In the genomic region with DNA sequence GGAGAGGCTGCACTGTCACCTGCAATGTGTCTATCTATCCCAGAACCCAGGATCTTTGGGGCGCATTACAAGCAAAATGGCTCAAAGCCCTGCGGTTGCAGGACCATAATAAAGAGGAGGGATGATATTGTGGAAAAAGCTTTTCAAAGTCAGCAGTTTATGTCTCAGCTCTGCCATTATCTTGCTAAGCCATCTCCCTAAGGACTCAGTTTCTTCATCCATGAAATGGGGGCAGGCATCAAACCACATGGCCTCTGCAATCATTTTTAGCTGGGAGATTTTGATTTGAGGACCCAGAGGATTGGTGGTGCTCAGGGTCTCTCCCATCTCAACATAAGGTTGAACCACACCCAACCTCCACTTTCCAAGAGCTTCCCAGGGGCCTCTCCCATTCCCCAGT, we compare ENCODE assay signal across 32 cellular contexts.
"Had no signal": no experiment of that assay in that cellular context is flagged by ENCODE, and none has a peak within 500 bp of the region (broad histone marks: within the 10 kb centered on the region; RNA-seq: fewer than 3 reads in every experiment).

No MANE protein-coding gene starts in this region.

- H3K36me3 ChIP-seq: ascending aorta, cardiac muscle cell, WERI-Rb-1 had no signal

- H3K4me3 ChIP-seq: ascending aorta, cardiac muscle cell had no signal

- H3K9me3 Mint-ChIP-seq: activated CD4-positive, alpha-beta memory T cell treated with anti-CD3 and anti-CD28 coated beads, Interleukin-2, amount 10 ng/mL, durations not matched to agents 7 days and 5 days; activated CD4-positive, alpha-beta T cell treated with anti-CD3 and anti-CD28 coated beads, Interleukin-2, amount 10 ng/mL, durations not matched to agents 7 days and 5 days; activated naive CD4-positive, alpha-beta T cell treated with anti-CD3 and anti-CD28 coated beads, Interleukin-2, amount 10 ng/mL, durations not matched to agents 7 days and 5 days; activated naive CD4-positive, alpha-beta T cell treated with anti-CD3 and anti-CD28 coated beads, Interleukin-2, amount 50 U/mL, for 24 hours; activated naive CD8-positive, alpha-beta T cell treated with anti-CD3 and anti-CD28 coated beads, Interleukin-2, amount 10 ng/mL, durations not matched to agents 7 days and 5 days; activated naive CD8-positive, alpha-beta T cell treated with anti-CD3 and anti-CD28 coated beads, Interleukin-2, amount 50 U/mL, for 24 hours; activated T-cell treated with anti-CD3 and anti-CD28 coated beads, Interleukin-2, amount 50 U/mL, for 24 hours; activated T-helper 2 cell treated with anti-CD3 and anti-CD28 coated beads, Interferon-gamma antibody, Interleukin-2, Interleukin-4, amounts not matched to agents 10 μg/mL and 5 μg/mL and 100 μg/mL, durations not matched to agents 14 hours and 24 hours and 36 hours; brain; central memory CD8-positive, alpha-beta T cell; WTC11 had no signal

- DNase-seq: activated CD4-positive, alpha-beta memory T cell treated with anti-CD3 and anti-CD28 coated beads, Interleukin-2, amount 10 ng/mL, durations not matched to agents 7 days and 5 days; activated CD4-positive, alpha-beta T cell treated with anti-CD3 and anti-CD28 coated beads for 1 hour; activated CD4-positive, alpha-beta T cell treated with anti-CD3 and anti-CD28 coated beads for 36 hours; activated CD4-positive, alpha-beta T cell treated with anti-CD3 and anti-CD28 coated beads for 48 hours; activated CD4-positive, alpha-beta T cell treated with anti-CD3 and anti-CD28 coated beads, Interleukin-2, amount 10 ng/mL, durations not matched to agents 7 days and 5 days; activated CD4-positive, alpha-beta T cell treated with anti-CD3 and anti-CD28 coated beads, Interleukin-2, amount 50 U/mL, for 48 hours; activated CD4-positive, CD25-positive, alpha-beta regulatory T cell; activated CD8-positive, alpha-beta memory T cell treated with anti-CD3 and anti-CD28 coated beads for 24 hours; activated CD8-positive, alpha-beta memory T cell treated with anti-CD3 and anti-CD28 coated beads, Interleukin-2, amount 10 ng/mL, durations not matched to agents 7 days and 5 days; activated CD8-positive, alpha-beta memory T cell treated with anti-CD3 and anti-CD28 coated beads, Interleukin-2, amount 50 U/mL, for 48 hours; activated CD8-positive, alpha-beta T cell treated with anti-CD3 and anti-CD28 coated beads, Interleukin-2, amount 10 ng/mL, durations not matched to agents 7 days and 5 days; activated effector memory CD4-positive, alpha-beta T cell treated with Interleukin-2 at 50 U/mL for 16 hours; activated gamma-delta T cell; activated naive CD4-positive, alpha-beta T cell treated with anti-CD3 and anti-CD28 coated beads, Interleukin-2, amount 10 ng/mL, durations not matched to agents 7 days and 5 days; activated naive CD4-positive, alpha-beta T cell treated with Interleukin-2 at 50 U/mL for 16 hours; activated naive CD8-positive, alpha-beta T cell treated with anti-CD3 and anti-CD28 coated beads, Interleukin-2, amount 10 ng/mL, durations not matched to agents 7 days and 5 days; activated naive CD8-positive, alpha-beta T cell treated with anti-CD3 and anti-CD28 coated beads, Interleukin-2, amount 50 U/mL, for 24 hours; activated T-cell treated with anti-CD3 and anti-CD28 coated beads, Interleukin-2, amount 50 U/mL, for 24 hours; activated T-cell treated with anti-CD3 and anti-CD28 coated beads, Interleukin-2, amount 50 U/mL, for 48 hours; anterior cingulate cortex; cerebellar nuclear complex; T-helper 17 cell; WERI-Rb-1 had no signal

- H3K27me3 ChIP-seq: ascending aorta had no signal

- H3K27ac Mint-ChIP-seq: activated CD4-positive, alpha-beta memory T cell treated with anti-CD3 and anti-CD28 coated beads, Interleukin-2, amount 10 ng/mL, durations not matched to agents 7 days and 5 days; activated CD4-positive, alpha-beta T cell treated with anti-CD3 and anti-CD28 coated beads for 36 hours; activated CD4-positive, alpha-beta T cell treated with anti-CD3 and anti-CD28 coated beads, Interleukin-2, amount 10 ng/mL, durations not matched to agents 7 days and 5 days; activated CD8-positive, alpha-beta memory T cell treated with anti-CD3 and anti-CD28 coated beads, Interleukin-2, amount 10 ng/mL, durations not matched to agents 7 days and 5 days; activated CD8-positive, alpha-beta T cell treated with anti-CD3 and anti-CD28 coated beads, Interleukin-2, amount 10 ng/mL, durations not matched to agents 7 days and 5 days; activated naive CD4-positive, alpha-beta T cell treated with anti-CD3 and anti-CD28 coated beads, Interleukin-2, amount 10 ng/mL, durations not matched to agents 7 days and 5 days; activated naive CD4-positive, alpha-beta T cell treated with anti-CD3 and anti-CD28 coated beads, Interleukin-2, amount 50 U/mL, for 24 hours; activated naive CD8-positive, alpha-beta T cell; activated naive CD8-positive, alpha-beta T cell treated with anti-CD3 and anti-CD28 coated beads, Interleukin-2, amount 10 ng/mL, durations not matched to agents 7 days and 5 days; activated naive CD8-positive, alpha-beta T cell treated with anti-CD3 and anti-CD28 coated beads, Interleukin-2, amount 50 U/mL, for 24 hours; activated T-cell treated with anti-CD3 and anti-CD28 coated beads, Interleukin-2, amount 50 U/mL, for 24 hours; activated T-helper 2 cell treated with anti-CD3 and anti-CD28 coated beads, Interferon-gamma antibody, Interleukin-2, Interleukin-4, amounts not matched to agents 10 μg/mL and 5 μg/mL and 100 μg/mL, durations not matched to agents 14 hours and 24 hours and 36 hours; brain; T-helper 17 cell; WTC11 had no signal

- H3K9me3 ChIP-seq: ascending aorta had no signal

- ATAC-seq: activated CD4-positive, alpha-beta T cell treated with anti-CD3 and anti-CD28 coated beads for 36 hours; activated CD4-positive, CD25-positive, alpha-beta regulatory T cell treated with anti-CD3 and anti-CD28 coated beads, Interleukin-2, amount 50 U/mL, for 24 hours; activated CD8-positive, alpha-beta memory T cell treated with anti-CD3 and anti-CD28 coated beads, Interleukin-2, amount 10 ng/mL, durations not matched to agents 7 days and 5 days; activated CD8-positive, alpha-beta T cell treated with anti-CD3 and anti-CD28 coated beads, Interleukin-2, amount 10 ng/mL, durations not matched to agents 7 days and 5 days; activated naive CD8-positive, alpha-beta T cell treated with anti-CD3 and anti-CD28 coated beads, Interleukin-2, amount 50 U/mL, for 24 hours; T-helper 17 cell; WTC11 had no signal

- H3K36me3 Mint-ChIP-seq: activated CD8-positive, alpha-beta memory T cell treated with anti-CD3 and anti-CD28 coated beads, Interleukin-2, amount 10 ng/mL, durations not matched to agents 7 days and 5 days; activated naive CD4-positive, alpha-beta T cell treated with anti-CD3 and anti-CD28 coated beads, Interleukin-2, amount 10 ng/mL, durations not matched to agents 7 days and 5 days; activated naive CD4-positive, alpha-beta T cell treated with anti-CD3 and anti-CD28 coated beads, Interleukin-2, amount 50 U/mL, for 24 hours; activated naive CD8-positive, alpha-beta T cell; activated naive CD8-positive, alpha-beta T cell treated with anti-CD3 and anti-CD28 coated beads, Interleukin-2, amount 10 ng/mL, durations not matched to agents 7 days and 5 days; brain; WTC11 had no signal

- H3K27ac ChIP-seq: ascending aorta, cardiac muscle cell, WERI-Rb-1 had no signal

- H3K4me3 Mint-ChIP-seq: activated CD4-positive, alpha-beta memory T cell treated with anti-CD3 and anti-CD28 coated beads, Interleukin-2, amount 10 ng/mL, durations not matched to agents 7 days and 5 days; activated CD4-positive, alpha-beta T cell treated with anti-CD3 and anti-CD28 coated beads for 36 hours; activated CD4-positive, alpha-beta T cell treated with anti-CD3 and anti-CD28 coated beads, Interleukin-2, amount 10 ng/mL, durations not matched to agents 7 days and 5 days; activated CD8-positive, alpha-beta memory T cell treated with anti-CD3 and anti-CD28 coated beads, Interleukin-2, amount 10 ng/mL, durations not matched to agents 7 days and 5 days; activated CD8-positive, alpha-beta T cell treated with anti-CD3 and anti-CD28 coated beads, Interleukin-2, amount 10 ng/mL, durations not matched to agents 7 days and 5 days; activated naive CD4-positive, alpha-beta T cell treated with anti-CD3 and anti-CD28 coated beads, Interleukin-2, amount 10 ng/mL, durations not matched to agents 7 days and 5 days; activated naive CD4-positive, alpha-beta T cell treated with anti-CD3 and anti-CD28 coated beads, Interleukin-2, amount 50 U/mL, for 24 hours; activated naive CD8-positive, alpha-beta T cell; activated naive CD8-positive, alpha-beta T cell treated with anti-CD3 and anti-CD28 coated beads, Interleukin-2, amount 10 ng/mL, durations not matched to agents 7 days and 5 days; activated naive CD8-positive, alpha-beta T cell treated with anti-CD3 and anti-CD28 coated beads, Interleukin-2, amount 50 U/mL, for 24 hours; activated T-cell treated with anti-CD3 and anti-CD28 coated beads, Interleukin-2, amount 50 U/mL, for 24 hours; brain; central memory CD8-positive, alpha-beta T cell; T-helper 17 cell; WTC11 had no signal

- H3K4me1 Mint-ChIP-seq: activated CD4-positive, alpha-beta memory T cell treated with anti-CD3 and anti-CD28 coated beads, Interleukin-2, amount 10 ng/mL, durations not matched to agents 7 days and 5 days; activated CD4-positive, alpha-beta T cell treated with anti-CD3 and anti-CD28 coated beads for 36 hours; activated CD4-positive, alpha-beta T cell treated with anti-CD3 and anti-CD28 coated beads, Interleukin-2, amount 10 ng/mL, durations not matched to agents 7 days and 5 days; activated CD8-positive, alpha-beta memory T cell treated with anti-CD3 and anti-CD28 coated beads, Interleukin-2, amount 10 ng/mL, durations not matched to agents 7 days and 5 days; activated naive CD4-positive, alpha-beta T cell treated with anti-CD3 and anti-CD28 coated beads, Interleukin-2, amount 10 ng/mL, durations not matched to agents 7 days and 5 days; activated naive CD4-positive, alpha-beta T cell treated with anti-CD3 and anti-CD28 coated beads, Interleukin-2, amount 50 U/mL, for 24 hours; activated naive CD8-positive, alpha-beta T cell treated with anti-CD3 and anti-CD28 coated beads, Interleukin-2, amount 10 ng/mL, durations not matched to agents 7 days and 5 days; activated naive CD8-positive, alpha-beta T cell treated with anti-CD3 and anti-CD28 coated beads, Interleukin-2, amount 50 U/mL, for 24 hours; central memory CD8-positive, alpha-beta T cell; T-helper 17 cell had no signal
